In the genomic region with DNA sequence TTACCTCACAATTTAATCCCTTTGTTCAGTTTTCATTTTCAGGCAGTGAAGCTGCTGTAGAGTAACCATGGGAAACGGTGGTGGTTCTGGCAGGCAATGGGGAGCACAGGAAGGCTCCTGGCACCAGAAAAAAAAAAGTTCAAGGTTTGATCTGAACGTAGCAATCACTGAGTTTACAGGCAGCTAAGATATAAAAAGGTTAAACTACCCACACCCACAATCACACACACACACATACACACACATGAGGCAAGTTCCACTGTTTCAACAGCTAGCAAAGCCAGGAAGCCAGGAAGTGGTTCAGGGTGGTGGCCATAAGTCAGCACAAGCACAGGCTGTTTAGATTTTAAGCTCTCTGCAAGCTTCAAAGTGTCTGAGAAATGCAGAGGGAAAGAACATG, we compare ENCODE assay signal across 1 cellular context.
TF ChIP-seq lines count a peak whose summit lies in the region.

Gene SULT1B1, minus strand, starts transcription at position 166 of the 400 bp plus-strand sequence. CDS start 5,403 bp downstream, outside the sequence.

TF ChIP-seq in SK-N-SH, 30 proteins besides CTCF, POLR2A, EP300 and RAD21 (continued from another document):
- TF ChIP-seq, protein P1, sequence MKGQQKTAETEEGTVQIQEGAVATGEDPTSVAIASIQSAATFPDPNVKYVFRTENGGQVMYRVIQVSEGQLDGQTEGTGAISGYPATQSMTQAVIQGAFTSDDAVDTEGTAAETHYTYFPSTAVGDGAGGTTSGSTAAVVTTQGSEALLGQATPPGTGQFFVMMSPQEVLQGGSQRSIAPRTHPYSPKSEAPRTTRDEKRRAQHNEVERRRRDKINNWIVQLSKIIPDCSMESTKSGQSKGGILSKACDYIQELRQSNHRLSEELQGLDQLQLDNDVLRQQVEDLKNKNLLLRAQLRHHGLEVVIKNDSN (IDR thresholded peaks at IDR 0.05; ENCODE audit: borderline replicate concordance, low read depth) = no peak
- TF ChIP-seq MEF2A (IDR thresholded peaks at IDR 0.05; ENCODE audit: borderline replicate concordance, low read depth) (no peak), EZH2phosphoT487 (IDR thresholded peaks at IDR 0.05; ENCODE audit: borderline replicate concordance, low read depth) (no peak), RFX5 (IDR thresholded peaks at IDR 0.05; ENCODE audit: low read length) (no peak), TCF12 (IDR thresholded peaks at IDR 0.05) (no peak), NFIC (IDR thresholded peaks at IDR 0.05; ENCODE audit: borderline replicate concordance) (no peak), TEAD4 (IDR thresholded peaks at IDR 0.05; ENCODE audit: borderline replicate concordance, insufficient read depth) (no peak), ELF1 (IDR thresholded peaks at IDR 0.05) (no peak), RXRA (IDR thresholded peaks at IDR 0.05; ENCODE audit: borderline replicate concordance, low read depth) (no peak)
